8 cellular contexts compared by ENCODE assay signal in the genomic region with DNA sequence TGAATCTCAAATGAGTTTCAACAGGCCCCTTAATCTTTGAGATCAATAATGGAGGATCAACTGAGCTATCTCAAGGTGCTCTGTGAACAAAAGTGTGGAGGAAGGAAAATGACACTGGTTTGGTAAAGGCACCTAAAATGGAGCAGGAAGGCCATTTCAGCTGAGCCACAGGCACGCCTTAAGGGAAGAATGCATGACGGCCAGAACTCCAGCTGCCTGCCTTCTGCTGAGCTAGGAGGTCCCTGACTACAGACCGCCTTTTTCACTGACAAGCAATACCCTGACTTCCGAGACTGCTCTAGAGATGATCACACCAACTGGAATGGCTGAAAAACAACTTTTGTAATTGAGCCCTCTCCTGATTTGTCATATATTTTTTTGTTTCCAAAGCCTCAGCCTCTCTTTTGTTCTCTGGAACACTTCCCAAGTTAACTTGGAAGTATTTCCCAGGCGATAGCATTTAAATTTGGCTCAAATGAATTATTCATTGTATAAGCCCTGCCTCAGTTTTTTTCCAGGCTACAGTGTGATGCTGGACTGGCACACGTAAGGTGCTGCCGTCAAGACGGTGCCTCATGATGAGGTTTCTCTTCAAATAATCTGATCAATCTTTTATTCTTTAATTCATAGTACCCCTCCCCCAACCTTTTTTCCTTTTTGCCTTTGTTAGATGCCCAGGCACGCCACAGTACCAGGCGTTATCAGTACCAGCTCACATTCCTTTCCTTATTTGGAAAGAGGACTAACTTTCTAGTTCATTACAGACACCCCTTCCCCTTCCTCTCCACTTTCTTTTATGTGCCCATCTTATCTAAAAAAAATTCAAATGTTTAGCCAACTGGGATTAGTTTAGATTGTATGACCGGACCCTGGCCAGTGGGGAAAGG.
DNase-seq lines count a peak whose midpoint lies in the region; ATAC-seq, FAIRE-seq and TF ChIP-seq lines count a peak whose summit lies in the region.
"Not testable (repeated sequence)": the region's sequence is repeated elsewhere in the genome, so short reads cannot be mapped to it uniquely, and the experiment has no call there.

No MANE protein-coding gene starts in this region.

- not testable (repeated sequence) for H3K4me1 Mint-ChIP-seq in mesothelial cell of epicardium

- H3K4me3 Mint-ChIP-seq in mesothelial cell of epicardium = not testable (repeated sequence)

- intact Hi-C loops in mammary epithelial cell (cut with micrococcal nuclease); psoas muscle (cut with DNase I): not testable (repeated sequence)

- not testable (repeated sequence) for BruUV-seq in mammary epithelial cell (replicated peaks; lab: Mats Ljungman, UMichigan)

- not testable (repeated sequence) for H3K4me3 ChIP-seq in mammary epithelial cell (replicated peaks in 1 of 3; ENCODE audit: insufficient read depth in 1 of 3, low read depth in 2 of 3, low read length in 3 of 3); fibroblast of lung (replicated peaks in 1 of 4; ENCODE audit: control extremely low read depth in 1 of 4, insufficient read depth in 1 of 4, low read depth in 3 of 4, low read length in 4 of 4); psoas muscle

- 66% methylated on average over 2 of the region's 11 CpGs for WGBS in mammary epithelial cell (ENCODE audit: low coverage, missing lambda C conversion rate)
- 30 to 56% (median 34%) methylated on average over 2 to 3 of the region's 11 CpGs for WGBS in psoas muscle, 3 donors

- DNase-seq in G401 (ENCODE audit: low spot score) (peak; percentile 9), RPMI7951 (ENCODE audit: low read depth) (peak; percentile 45), mammary epithelial cell (peak; percentile 12), fibroblast of lung (ENCODE audit: low read depth in 2 of 2) (peak; percentile 24 to 80), iPS DF 4.7 (ENCODE audit: extremely low read depth, low spot score) (peak; percentile 2), mesothelial cell of epicardium (ENCODE audit: low spot score in 2 of 2, unreplicated experiment in 2 of 2) (peak in 1 of 2 experiments; percentile 49), psoas muscle (peak in 1 of 2 donors; percentile 37)
- DNase-seq in urothelium cell line (ENCODE audit: low spot score) = not testable (repeated sequence)

- H3K36me3 Mint-ChIP-seq in mesothelial cell of epicardium = not testable (repeated sequence)

- not testable (repeated sequence) for H3K79me2 ChIP-seq in mammary epithelial cell (ENCODE audit: insufficient read depth, low read length); fibroblast of lung (ENCODE audit: control insufficient read depth, insufficient read depth, low read length)

- H3K27me3 Mint-ChIP-seq in mesothelial cell of epicardium (ENCODE audit: low read depth) = not testable (repeated sequence)

- not testable (repeated sequence) for TF ChIP-seq CTCF in mammary epithelial cell (conservative IDR thresholded peaks at IDR 0.05 in 1 of 2, IDR thresholded peaks at IDR 0.05 in 1 of 2; ENCODE audit: extremely low read depth in 1 of 2, insufficient read depth in 1 of 2, low read depth in 1 of 2, low read length in 2 of 2); fibroblast of lung (conservative IDR thresholded peaks at IDR 0.05 in 1 of 2, IDR thresholded peaks at IDR 0.05 in 1 of 2; ENCODE audit: low read depth in 1 of 2, low read length in 2 of 2); mesothelial cell of epicardium (IDR thresholded peaks at IDR 0.05; ENCODE audit: unreplicated experiment); psoas muscle (IDR thresholded peaks at IDR 0.05)

- CTCF ChIA-PET in mammary epithelial cell (lab: Charles Lee; ENCODE audit: low non-redundant PET) = not testable (repeated sequence)

- not testable (repeated sequence) for H3K9me3 Mint-ChIP-seq in mesothelial cell of epicardium

- not testable (repeated sequence) for H3K27ac ChIP-seq in mammary epithelial cell (ENCODE audit: insufficient read depth, low read depth, low read length); fibroblast of lung (ENCODE audit: insufficient read depth, low read length); psoas muscle

- in situ Hi-C loops in G401 (cut with HindIII; ENCODE audit: low sequenced_read_pairs); mammary epithelial cell (cut with MboI; ENCODE audit: low sequenced_read_pairs in 2 of 2): not testable (repeated sequence)

- peak overlapping the region; percentile 70 for H2AFZ ChIP-seq in mammary epithelial cell (ENCODE audit: low read depth, low read length)
- H2AFZ ChIP-seq in fibroblast of lung (ENCODE audit: low read length) = not testable (repeated sequence)

- H3K9me3 ChIP-seq in mammary epithelial cell (replicated peaks; ENCODE audit: insufficient read depth, low read length); fibroblast of lung (ENCODE audit: control insufficient read depth, insufficient read depth, low read depth, low read length); psoas muscle: not testable (repeated sequence)

- H3K9ac ChIP-seq in mammary epithelial cell (ENCODE audit: insufficient read depth, low read length); fibroblast of lung (ENCODE audit: insufficient read depth, low read length): not testable (repeated sequence)

- peak; percentile 23 to 62 (median 48) for ATAC-seq in psoas muscle

- H3K36me3 ChIP-seq in mammary epithelial cell (ENCODE audit: insufficient read depth, low read length); fibroblast of lung (ENCODE audit: control insufficient read depth, insufficient read depth, low read length); psoas muscle (ENCODE audit: insufficient read depth in 1 of 2, low read depth in 1 of 2): not testable (repeated sequence)

- peak; percentile 78 for FAIRE-seq in urothelium cell line (lab: Jason Lieb, UNC)

- dilution Hi-C loops in mammary epithelial cell (cut with HindIII; ENCODE audit: low sequenced_read_pairs) = not testable (repeated sequence)

- H3K27ac Mint-ChIP-seq in mesothelial cell of epicardium = peak overlapping the region; percentile 94

- not testable (repeated sequence) for H3K4me1 ChIP-seq in mammary epithelial cell (ENCODE audit: insufficient read depth, low read length); fibroblast of lung (ENCODE audit: control insufficient read depth, extremely low read depth, insufficient read depth, low read length); psoas muscle

- not testable (repeated sequence) for H4K20me1 ChIP-seq in mammary epithelial cell (ENCODE audit: insufficient read depth, low read length); fibroblast of lung (ENCODE audit: control insufficient read depth, extremely low read depth, insufficient read depth, low read length)

- not testable (repeated sequence) for H3K4me2 ChIP-seq in mammary epithelial cell (ENCODE audit: insufficient read depth, low read depth, low read length); fibroblast of lung (ENCODE audit: extremely low read depth, insufficient read depth, low read length)

- not testable (repeated sequence) for H3K27me3 ChIP-seq in mammary epithelial cell (ENCODE audit: insufficient read depth, low read length); fibroblast of lung (ENCODE audit: control insufficient read depth, insufficient read depth, low read length); psoas muscle (ENCODE audit: insufficient read depth in 3 of 3, low read length in 2 of 3)
